In the genomic region with DNA sequence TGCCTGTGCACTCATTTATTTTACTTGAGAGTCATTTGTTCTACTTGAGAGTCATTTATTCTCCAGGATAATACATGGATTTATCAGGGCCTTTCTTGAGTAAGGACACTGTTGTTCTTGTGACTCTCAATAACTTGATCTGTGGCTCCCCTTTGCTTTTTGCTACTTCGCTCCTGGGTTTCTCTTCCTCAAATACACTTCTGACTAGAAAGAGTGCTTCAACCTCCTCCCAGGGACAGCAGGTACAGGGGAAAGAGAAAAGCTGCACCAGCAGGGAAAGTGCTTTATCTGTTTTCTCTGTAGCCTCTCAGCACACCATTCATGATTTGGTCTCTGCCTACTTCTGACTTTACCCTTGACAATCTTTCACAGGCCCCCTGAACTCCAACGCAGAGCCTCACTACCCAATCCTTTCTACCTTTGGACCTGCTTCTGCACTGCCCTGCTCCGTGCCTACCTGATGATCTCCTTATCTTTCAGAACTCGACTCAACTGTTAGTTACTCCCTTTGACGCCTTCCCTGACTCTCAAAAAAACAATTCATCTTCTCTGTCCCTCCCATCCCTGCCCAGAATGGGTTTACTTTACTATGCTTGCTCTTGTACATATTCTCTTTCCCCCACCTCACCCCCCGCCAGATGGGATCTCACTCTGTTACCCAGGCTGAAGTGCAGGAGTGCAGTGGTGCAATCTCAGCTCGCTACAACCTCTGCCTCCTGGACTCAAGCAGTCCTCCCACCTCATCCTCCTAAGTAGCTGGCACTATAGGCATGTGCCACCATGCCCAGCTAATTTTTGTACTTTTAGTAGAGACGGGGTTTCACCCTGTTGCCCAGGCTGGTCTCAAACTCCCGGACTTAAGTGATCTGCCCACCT, we compare ENCODE assay signal across 1 cellular context.
A peak's percentile ranks its signal among the peaks of the same experiment; 100 is the strongest.
TF ChIP-seq lines count a peak whose summit lies in the region.

No MANE protein-coding gene starts in this region.

TF ChIP-seq in HepG2, 621 proteins besides CTCF, POLR2A, EP300 and RAD21:
- TF ChIP-seq ZNF768 (CRISPR knock-in tag; IDR thresholded peaks at IDR 0.05): no peak
- TF ChIP-seq, protein P1, sequence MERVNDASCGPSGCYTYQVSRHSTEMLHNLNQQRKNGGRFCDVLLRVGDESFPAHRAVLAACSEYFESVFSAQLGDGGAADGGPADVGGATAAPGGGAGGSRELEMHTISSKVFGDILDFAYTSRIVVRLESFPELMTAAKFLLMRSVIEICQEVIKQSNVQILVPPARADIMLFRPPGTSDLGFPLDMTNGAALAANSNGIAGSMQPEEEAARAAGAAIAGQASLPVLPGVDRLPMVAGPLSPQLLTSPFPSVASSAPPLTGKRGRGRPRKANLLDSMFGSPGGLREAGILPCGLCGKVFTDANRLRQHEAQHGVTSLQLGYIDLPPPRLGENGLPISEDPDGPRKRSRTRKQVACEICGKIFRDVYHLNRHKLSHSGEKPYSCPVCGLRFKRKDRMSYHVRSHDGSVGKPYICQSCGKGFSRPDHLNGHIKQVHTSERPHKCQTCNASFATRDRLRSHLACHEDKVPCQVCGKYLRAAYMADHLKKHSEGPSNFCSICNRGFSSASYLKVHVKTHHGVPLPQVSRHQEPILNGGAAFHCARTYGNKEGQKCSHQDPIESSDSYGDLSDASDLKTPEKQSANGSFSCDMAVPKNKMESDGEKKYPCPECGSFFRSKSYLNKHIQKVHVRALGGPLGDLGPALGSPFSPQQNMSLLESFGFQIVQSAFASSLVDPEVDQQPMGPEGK (CRISPR knock-in tag; IDR thresholded peaks at IDR 0.05): peak; percentile 44
- TF ChIP-seq HOXA3 (CRISPR knock-in tag; IDR thresholded peaks at IDR 0.05): peak; percentile 26; the same call in 1 of the 2 replicates
- TF ChIP-seq HNF4A (CRISPR knock-in tag; IDR thresholded peaks at IDR 0.05): peak; percentile 49; the same call in 1 of the 2 replicates
- TF ChIP-seq ZSCAN30 (CRISPR knock-in tag; IDR thresholded peaks at IDR 0.05): no peak
- no peak for TF ChIP-seq SOX13 (IDR thresholded peaks at IDR 0.05)
- TF ChIP-seq SOX13 (CRISPR knock-in tag; conservative IDR thresholded peaks at IDR 0.05 in 1 of 2, IDR thresholded peaks at IDR 0.05 in 1 of 2): peak in 1 of 2 experiments; percentile 64; a peak in 1 of 4 replicates
- no peak for TF ChIP-seq PAWR (CRISPR knock-in tag; IDR thresholded peaks at IDR 0.05; ENCODE audit: borderline replicate concordance)
- no peak for TF ChIP-seq ZNF556 (CRISPR knock-in tag; IDR thresholded peaks at IDR 0.05; ENCODE audit: borderline replicate concordance)
- TF ChIP-seq AHR (CRISPR knock-in tag; IDR thresholded peaks at IDR 0.05): no peak
- TF ChIP-seq, protein P2, sequence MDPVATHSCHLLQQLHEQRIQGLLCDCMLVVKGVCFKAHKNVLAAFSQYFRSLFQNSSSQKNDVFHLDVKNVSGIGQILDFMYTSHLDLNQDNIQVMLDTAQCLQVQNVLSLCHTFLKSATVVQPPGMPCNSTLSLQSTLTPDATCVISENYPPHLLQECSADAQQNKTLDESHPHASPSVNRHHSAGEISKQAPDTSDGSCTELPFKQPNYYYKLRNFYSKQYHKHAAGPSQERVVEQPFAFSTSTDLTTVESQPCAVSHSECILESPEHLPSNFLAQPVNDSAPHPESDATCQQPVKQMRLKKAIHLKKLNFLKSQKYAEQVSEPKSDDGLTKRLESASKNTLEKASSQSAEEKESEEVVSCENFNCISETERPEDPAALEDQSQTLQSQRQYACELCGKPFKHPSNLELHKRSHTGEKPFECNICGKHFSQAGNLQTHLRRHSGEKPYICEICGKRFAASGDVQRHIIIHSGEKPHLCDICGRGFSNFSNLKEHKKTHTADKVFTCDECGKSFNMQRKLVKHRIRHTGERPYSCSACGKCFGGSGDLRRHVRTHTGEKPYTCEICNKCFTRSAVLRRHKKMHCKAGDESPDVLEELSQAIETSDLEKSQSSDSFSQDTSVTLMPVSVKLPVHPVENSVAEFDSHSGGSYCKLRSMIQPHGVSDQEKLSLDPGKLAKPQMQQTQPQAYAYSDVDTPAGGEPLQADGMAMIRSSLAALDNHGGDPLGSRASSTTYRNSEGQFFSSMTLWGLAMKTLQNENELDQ (CRISPR knock-in tag; IDR thresholded peaks at IDR 0.05; ENCODE audit: borderline replicate concordance): no peak
- TF ChIP-seq ZNF121 (CRISPR knock-in tag; IDR thresholded peaks at IDR 0.05): peak; percentile 97
- peak; percentile 57; the same call in 1 of the 2 replicates for TF ChIP-seq NAIF1 (CRISPR knock-in tag; IDR thresholded peaks at IDR 0.05; ENCODE audit: borderline replicate concordance)
- TF ChIP-seq ZNF773 (CRISPR knock-in tag; IDR thresholded peaks at IDR 0.05; ENCODE audit: borderline replicate concordance): no peak
- TF ChIP-seq HOXA9 (CRISPR knock-in tag; IDR thresholded peaks at IDR 0.05; ENCODE audit: borderline replicate concordance): no peak
- no peak for TF ChIP-seq ZNF629 (CRISPR knock-in tag; conservative IDR thresholded peaks at IDR 0.05)
- TF ChIP-seq ZBTB20 (CRISPR knock-in tag; IDR thresholded peaks at IDR 0.05; ENCODE audit: borderline replicate concordance, low read depth): no peak
- TF ChIP-seq, protein P3, sequence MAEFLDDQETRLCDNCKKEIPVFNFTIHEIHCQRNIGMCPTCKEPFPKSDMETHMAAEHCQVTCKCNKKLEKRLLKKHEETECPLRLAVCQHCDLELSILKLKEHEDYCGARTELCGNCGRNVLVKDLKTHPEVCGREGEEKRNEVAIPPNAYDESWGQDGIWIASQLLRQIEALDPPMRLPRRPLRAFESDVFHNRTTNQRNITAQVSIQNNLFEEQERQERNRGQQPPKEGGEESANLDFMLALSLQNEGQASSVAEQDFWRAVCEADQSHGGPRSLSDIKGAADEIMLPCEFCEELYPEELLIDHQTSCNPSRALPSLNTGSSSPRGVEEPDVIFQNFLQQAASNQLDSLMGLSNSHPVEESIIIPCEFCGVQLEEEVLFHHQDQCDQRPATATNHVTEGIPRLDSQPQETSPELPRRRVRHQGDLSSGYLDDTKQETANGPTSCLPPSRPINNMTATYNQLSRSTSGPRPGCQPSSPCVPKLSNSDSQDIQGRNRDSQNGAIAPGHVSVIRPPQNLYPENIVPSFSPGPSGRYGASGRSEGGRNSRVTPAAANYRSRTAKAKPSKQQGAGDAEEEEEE (CRISPR knock-in tag; IDR thresholded peaks at IDR 0.05; ENCODE audit: borderline replicate concordance): no peak
- TF ChIP-seq GFI1 (CRISPR knock-in tag; IDR thresholded peaks at IDR 0.05; ENCODE audit: borderline replicate concordance): peak; percentile 51; the same call in 1 of the 2 replicates
- peak; percentile 19; the same call in 1 of the 2 replicates for TF ChIP-seq ZMYM3 (CRISPR knock-in tag; IDR thresholded peaks at IDR 0.05)
- TF ChIP-seq ARHGAP35 (CRISPR knock-in tag; IDR thresholded peaks at IDR 0.05; ENCODE audit: borderline replicate concordance): no peak
- TF ChIP-seq, protein P4, sequence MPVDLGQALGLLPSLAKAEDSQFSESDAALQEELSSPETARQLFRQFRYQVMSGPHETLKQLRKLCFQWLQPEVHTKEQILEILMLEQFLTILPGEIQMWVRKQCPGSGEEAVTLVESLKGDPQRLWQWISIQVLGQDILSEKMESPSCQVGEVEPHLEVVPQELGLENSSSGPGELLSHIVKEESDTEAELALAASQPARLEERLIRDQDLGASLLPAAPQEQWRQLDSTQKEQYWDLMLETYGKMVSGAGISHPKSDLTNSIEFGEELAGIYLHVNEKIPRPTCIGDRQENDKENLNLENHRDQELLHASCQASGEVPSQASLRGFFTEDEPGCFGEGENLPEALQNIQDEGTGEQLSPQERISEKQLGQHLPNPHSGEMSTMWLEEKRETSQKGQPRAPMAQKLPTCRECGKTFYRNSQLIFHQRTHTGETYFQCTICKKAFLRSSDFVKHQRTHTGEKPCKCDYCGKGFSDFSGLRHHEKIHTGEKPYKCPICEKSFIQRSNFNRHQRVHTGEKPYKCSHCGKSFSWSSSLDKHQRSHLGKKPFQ (CRISPR knock-in tag; IDR thresholded peaks at IDR 0.05; ENCODE audit: insufficient replicate concordance): peak; percentile 29
- TF ChIP-seq SP5 (CRISPR knock-in tag; IDR thresholded peaks at IDR 0.05; ENCODE audit: borderline replicate concordance, low read depth): peak; percentile 40; the same call in 1 of the 2 replicates
- peak; percentile 96 for TF ChIP-seq ZNF263 (CRISPR knock-in tag; IDR thresholded peaks at IDR 0.05)
- TF ChIP-seq, protein P5, sequence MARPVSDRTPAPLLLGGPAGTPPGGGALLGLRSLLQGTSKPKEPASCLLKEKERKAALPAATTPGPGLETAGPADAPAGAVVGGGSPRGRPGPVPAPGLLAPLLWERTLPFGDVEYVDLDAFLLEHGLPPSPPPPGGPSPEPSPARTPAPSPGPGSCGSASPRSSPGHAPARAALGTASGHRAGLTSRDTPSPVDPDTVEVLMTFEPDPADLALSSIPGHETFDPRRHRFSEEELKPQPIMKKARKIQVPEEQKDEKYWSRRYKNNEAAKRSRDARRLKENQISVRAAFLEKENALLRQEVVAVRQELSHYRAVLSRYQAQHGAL (CRISPR knock-in tag; IDR thresholded peaks at IDR 0.05; ENCODE audit: not compliant biosample characterization): no peak
- TF ChIP-seq PHF21A (CRISPR knock-in tag; IDR thresholded peaks at IDR 0.05): 0 out of 2 replicates have a peak, but pooled peaks have one; percentile 17
- TF ChIP-seq, protein P6, sequence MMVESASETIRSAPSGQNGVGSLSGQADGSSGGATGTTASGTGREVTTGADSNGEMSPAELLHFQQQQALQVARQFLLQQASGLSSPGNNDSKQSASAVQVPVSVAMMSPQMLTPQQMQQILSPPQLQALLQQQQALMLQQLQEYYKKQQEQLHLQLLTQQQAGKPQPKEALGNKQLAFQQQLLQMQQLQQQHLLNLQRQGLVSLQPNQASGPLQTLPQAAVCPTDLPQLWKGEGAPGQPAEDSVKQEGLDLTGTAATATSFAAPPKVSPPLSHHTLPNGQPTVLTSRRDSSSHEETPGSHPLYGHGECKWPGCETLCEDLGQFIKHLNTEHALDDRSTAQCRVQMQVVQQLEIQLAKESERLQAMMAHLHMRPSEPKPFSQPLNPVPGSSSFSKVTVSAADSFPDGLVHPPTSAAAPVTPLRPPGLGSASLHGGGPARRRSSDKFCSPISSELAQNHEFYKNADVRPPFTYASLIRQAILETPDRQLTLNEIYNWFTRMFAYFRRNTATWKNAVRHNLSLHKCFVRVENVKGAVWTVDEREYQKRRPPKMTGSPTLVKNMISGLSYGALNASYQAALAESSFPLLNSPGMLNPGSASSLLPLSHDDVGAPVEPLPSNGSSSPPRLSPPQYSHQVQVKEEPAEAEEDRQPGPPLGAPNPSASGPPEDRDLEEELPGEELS (CRISPR knock-in tag; IDR thresholded peaks at IDR 0.05): 0 out of 2 replicates have a peak, but pooled peaks have one; percentile 48
